In genomic region chr2:219475697-219476604, GRCh38 we compare ENCODE assay signal across 8 cellular contexts. TPM values are rescaled to one million over a fixed set of nuclear protein-coding genes. Genes with fewer than 3 reads are reported as not detected.
DNase-seq lines count a peak whose midpoint lies in the region; ATAC-seq lines count a peak whose summit lies in the region.

No MANE protein-coding gene starts in this region.

- ATAC-seq in HG03196 (IDR thresholded peaks at IDR 0.05; ENCODE audit: unreplicated experiment) (peak; percentile 48), left ventricle myocardium superior (peak; percentile 68), GM21390 (IDR thresholded peaks at IDR 0.05; ENCODE audit: unreplicated experiment) (no peak), HG03457 (IDR thresholded peaks at IDR 0.05; ENCODE audit: unreplicated experiment) (no peak)

- H3K27ac Mint-ChIP-seq in activated naive CD8-positive, alpha-beta T cell treated with anti-CD3 and anti-CD28 coated beads for 36 hours, result no peak overlapping the region

- H3K4me1 Mint-ChIP-seq in activated naive CD8-positive, alpha-beta T cell treated with anti-CD3 and anti-CD28 coated beads for 36 hours, result peaks cover 4% of the 10 kb centered on the region

- H3K4me3 ChIP-seq in rectal smooth muscle tissue (ENCODE audit: low read length), result no peak overlapping the region

- peak overlapping the region; percentile 58 for H3K27ac ChIP-seq in rectal smooth muscle tissue (ENCODE audit: low read depth, low read length)

- H3K4me1 ChIP-seq in rectal smooth muscle tissue (ENCODE audit: control insufficient read depth, insufficient read depth, low read length), result no peaks in the 10 kb centered on the region

- H3K4me3 Mint-ChIP-seq in activated naive CD8-positive, alpha-beta T cell treated with anti-CD3 and anti-CD28 coated beads for 36 hours, result no peak overlapping the region

- no peaks in the 10 kb centered on the region for H3K36me3 Mint-ChIP-seq in activated naive CD8-positive, alpha-beta T cell treated with anti-CD3 and anti-CD28 coated beads for 36 hours

- intact Hi-C loops in left ventricle myocardium superior (cut with micrococcal nuclease), result no loop called here

- peaks cover 17% of the 10 kb centered on the region for H3K36me3 ChIP-seq in rectal smooth muscle tissue (ENCODE audit: control insufficient read depth, insufficient read depth, low read length)

- DNase-seq in ELR (ENCODE audit: low read depth) (peak; percentile 65), SHP77 treated with DMSO at 0.1 percent for 48 hours (lab: John Stamatoyannopoulos, UW) (peak; percentile 58), left ventricle myocardium superior (peak; percentile 82)
- DNase-seq in activated naive CD8-positive, alpha-beta T cell treated with anti-CD3 and anti-CD28 coated beads for 36 hours, result peak; percentile 71

- no peak overlapping the region for H3K9ac ChIP-seq in rectal smooth muscle tissue (ENCODE audit: low read length)

- H3K27me3 ChIP-seq in rectal smooth muscle tissue (ENCODE audit: control insufficient read depth, insufficient read depth, low read length), result peaks cover 2% of the 10 kb centered on the region

- H3K27me3 Mint-ChIP-seq in activated naive CD8-positive, alpha-beta T cell treated with anti-CD3 and anti-CD28 coated beads for 36 hours, result no peaks in the 10 kb centered on the region

- no peaks in the 10 kb centered on the region for H3K9me3 Mint-ChIP-seq in activated naive CD8-positive, alpha-beta T cell treated with anti-CD3 and anti-CD28 coated beads for 36 hours

RNA-seq across cellular contexts. Expression of gene GMPPA, which starts 22.7 kb away (rescaled TPM):
- 10 to 100 TPM; 29.1 to 31.5 TPM for total RNA-seq in activated naive CD8-positive, alpha-beta T cell treated with anti-CD3 and anti-CD28 coated beads for 36 hours
- total RNA-seq in left ventricle myocardium superior, result 21.6 TPM

RNA-seq across cellular contexts. Expression of gene ASIC4, which starts 38.3 kb away (rescaled TPM):
- total RNA-seq in activated naive CD8-positive, alpha-beta T cell treated with anti-CD3 and anti-CD28 coated beads for 36 hours, result not detected
- not detected for total RNA-seq in left ventricle myocardium superior

RNA-seq across cellular contexts. Expression of gene SPEG, which starts 41.3 kb away (rescaled TPM):
- total RNA-seq in activated naive CD8-positive, alpha-beta T cell treated with anti-CD3 and anti-CD28 coated beads for 36 hours, result 1 to 10 TPM; 1.5 to 1.6 TPM
- total RNA-seq in left ventricle myocardium superior, result 111 TPM

RNA-seq across cellular contexts. Expression of gene DES, which starts 57.8 kb away (rescaled TPM):
- total RNA-seq in activated naive CD8-positive, alpha-beta T cell treated with anti-CD3 and anti-CD28 coated beads for 36 hours, result under 1 TPM; 0.26 to 0.39 TPM
- 14,457 TPM for total RNA-seq in left ventricle myocardium superior

Comparison
In these comparisons a context has a peak if more than half of its experiments do, and no peak if none do; other contexts are left out.
1. ATAC-seq: peak in HG03196 (single experiment) and left ventricle myocardium superior (single experiment); none in GM21390 (single experiment) and HG03457 (single experiment).
2. RNA of gene SPEG, which starts 41.3 kb away (total RNA-seq): 111 TPM in left ventricle myocardium superior (single experiment); 1.5 to 1.6 TPM in activated naive CD8-positive, alpha-beta T cell treated with anti-CD3 and anti-CD28 coated beads for 36 hours; every median in the first group is over 10 times any median in the second.
3. Peak in every context shown above with its lines, with median percentiles within 50 percentile points of each other: DNase-seq.